In the genomic region with DNA sequence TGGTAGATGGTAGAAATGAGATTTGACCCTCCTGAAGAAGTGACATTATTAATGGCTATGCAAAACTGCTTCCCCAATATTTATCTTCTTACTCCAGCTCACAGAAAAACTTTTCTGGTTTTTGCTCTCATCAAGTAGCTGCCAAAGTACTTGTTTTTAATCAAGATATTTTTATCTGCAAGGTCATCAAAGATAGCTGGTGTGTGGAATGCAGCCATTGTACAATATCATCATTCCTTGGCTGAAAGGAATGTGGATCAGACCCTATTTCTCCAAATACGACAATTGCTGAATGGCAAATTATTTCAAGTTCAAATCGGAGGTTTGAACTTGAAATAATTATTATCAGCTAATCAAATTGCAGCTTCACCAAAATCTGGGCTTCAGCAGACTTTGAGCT, we compare ENCODE assay signal across 21 cellular contexts.
DNase-seq lines count a peak whose midpoint lies in the region; FAIRE-seq and TF ChIP-seq lines count a peak whose summit lies in the region.
"Had no signal": no experiment of that assay in that cellular context is flagged by ENCODE, and none has a peak within 500 bp of the region (broad histone marks: within the 10 kb centered on the region; RNA-seq: fewer than 3 reads in every experiment).

No MANE protein-coding gene starts in this region.

- TF ChIP-seq CTCF in fibroblast of the aortic adventitia (IDR thresholded peaks at IDR 0.05; ENCODE audit: insufficient read depth, low read length) (peak; percentile 14), smooth muscle cell (IDR thresholded peaks at IDR 0.05; ENCODE audit: borderline replicate concordance, insufficient read depth, poor library complexity, severe bottlenecking) (no peak), GM10248 (IDR thresholded peaks at IDR 0.05; ENCODE audit: control extremely low read depth, extremely low read depth, low read depth, missing control alignments) (no peak)

- TF ChIP-seq POLR2A in GM12892 (IDR thresholded peaks at IDR 0.05; ENCODE audit: low read depth, low read length): no peak

- H3K4me1 ChIP-seq in adipocyte (ENCODE audit: control insufficient read depth, insufficient read depth, low read length) (peaks cover 60% of the 10 kb centered on the region), smooth muscle cell (ENCODE audit: low read depth) (no peaks in the 10 kb centered on the region)
- H3K4me1 ChIP-seq: BE2C had no signal

- H3K9me3 ChIP-seq in adipocyte (ENCODE audit: control insufficient read depth, low read length) (peaks cover 9% of the 10 kb centered on the region), smooth muscle cell (replicated peaks; ENCODE audit: low read depth) (no peaks in the 10 kb centered on the region)

- H3K36me3 ChIP-seq in adipocyte (ENCODE audit: control insufficient read depth, insufficient read depth, low read length, severe bottlenecking): no peaks in the 10 kb centered on the region
- no peaks in the 10 kb centered on the region for H3K36me3 ChIP-seq in smooth muscle cell (ENCODE audit: low read depth)
- H3K36me3 ChIP-seq: BE2C had no signal

- peaks cover 28% of the 10 kb centered on the region for H3F3A ChIP-seq in smooth muscle cell (ENCODE audit: low read depth)

- H3K79me2 ChIP-seq in smooth muscle cell (ENCODE audit: low read depth): no peaks in the 10 kb centered on the region

- H2AFZ ChIP-seq in smooth muscle cell (ENCODE audit: low read depth): no peak overlapping the region

- POLR2A ChIA-PET in GM10248 (lab: Yijun Ruan, JAX): no interaction called here

- H3K27ac ChIP-seq in smooth muscle cell (ENCODE audit: low read depth): peak overlapping the region; percentile 85

- peak; percentile 49 for DNase-seq in M059J (ENCODE audit: low read depth)
- DNase-seq in adipocyte (ENCODE audit: low read depth): no peak
- peak; percentile 67 for DNase-seq in fibroblast of the aortic adventitia (ENCODE audit: low read depth)
- no peak for DNase-seq in smooth muscle cell (lab: John Stamatoyannopoulos, UW; ENCODE audit: unreplicated experiment)
- DNase-seq in DMS79 (lab: John Stamatoyannopoulos, UW): no peak
- no peak for DNase-seq in GM10248 (ENCODE audit: extremely low spot score)
- no peak for DNase-seq in GM12892 (ENCODE audit: insufficient read length)
- DNase-seq: BE2C; CD4-positive, alpha-beta memory T cell; DND-41; GF-D8; Karpas-422; NCI-H1105 treated with DMSO at 0.1 percent for 48 hours; NCI-H1694 treated with DMSO at 0.1 percent for 48 hours; NCI-H2107; NCI-H2227 treated with DMSO at 0.1 percent for 48 hours; NCI-H69; SIG-M5; SW 1271 had no signal

- H3K27me3 ChIP-seq in adipocyte (replicated peaks; ENCODE audit: control insufficient read depth, insufficient read depth, low read length) (no peaks in the 10 kb centered on the region), smooth muscle cell (ENCODE audit: low read depth) (no peaks in the 10 kb centered on the region)
- H3K27me3 ChIP-seq: BE2C had no signal

- WGBS in smooth muscle cell (ENCODE audit: low lambda C conversion rate): 81% methylated on average over 2 of the region's 2 CpGs

- CTCF ChIA-PET in GM10248 (lab: Yijun Ruan, JAX): interaction anchor here (1.0 to 1.4 kb wide), 4 partner anchors 11 to 299 kb away, joined by 3 to 5 read pairs (median 4); no protein-coding TSS in a partner anchor

- no peaks in the 10 kb centered on the region for H4K20me1 ChIP-seq in smooth muscle cell (ENCODE audit: low read depth)

- H3K4me3 ChIP-seq in adipocyte (ENCODE audit: low read length): no peak overlapping the region
- H3K4me3 ChIP-seq in fibroblast of the aortic adventitia (ENCODE audit: low read depth, low read length): no peak overlapping the region
- H3K4me3 ChIP-seq in smooth muscle cell: no peak overlapping the region

- no peak for FAIRE-seq in GM12892 (lab: Jason Lieb, UNC)
- FAIRE-seq: D721Med, H1 had no signal

- peak overlapping the region; percentile 61 for H3K4me2 ChIP-seq in smooth muscle cell

- H3K9ac ChIP-seq in adipocyte (ENCODE audit: low read length): peak overlapping the region; percentile 47
- no peak overlapping the region for H3K9ac ChIP-seq in smooth muscle cell (ENCODE audit: low read depth)

Comparison
In these comparisons a context has a peak if more than half of its experiments do, and no peak if none do; other contexts are left out.
1. DNase-seq: peak in M059J (single experiment) and fibroblast of the aortic adventitia (single experiment); none in adipocyte (single experiment), smooth muscle cell (single experiment), DMS79 (single experiment), GM10248 (single experiment) and GM12892 (single experiment).